ENCODE assay signal across 36 cellular contexts in genomic region chr13:99412856-99413255, GRCh38.
A peak's percentile ranks its signal among the peaks of the same experiment; 100 is the strongest.
DNase-seq lines count a peak whose midpoint lies in the region; ATAC-seq, FAIRE-seq and TF ChIP-seq lines count a peak whose summit lies in the region.
"Had no signal": no experiment of that assay in that cellular context is flagged by ENCODE, and none has a peak within 500 bp of the region (broad histone marks: within the 10 kb centered on the region; RNA-seq: fewer than 3 reads in every experiment).

No MANE protein-coding gene starts in this region.

- no peak overlapping the region for H3K4me3 Mint-ChIP-seq in CD8-positive, alpha-beta T cell
- no peak overlapping the region for H3K4me3 Mint-ChIP-seq in naive thymus-derived CD4-positive, alpha-beta T cell
- H3K4me3 Mint-ChIP-seq in mesothelial cell of epicardium = no peak overlapping the region
- H3K4me3 Mint-ChIP-seq: B cell; CD14-positive monocyte; CD4-positive, alpha-beta memory T cell; CD4-positive, alpha-beta T cell; CD4-positive, CD25-positive, alpha-beta regulatory T cell; CD8-positive, alpha-beta memory T cell had no signal

- peak overlapping the region; percentile 45 for H3K27ac ChIP-seq in CD8-positive, alpha-beta T cell (ENCODE audit: low read depth, low read length)
- H3K27ac ChIP-seq in HEK293 (ENCODE audit: extremely low read depth, low read depth, low read length) = no peak overlapping the region
- H3K27ac ChIP-seq in K562 (ENCODE audit: extremely low read depth, low read depth, low read length) = no peak overlapping the region
- H3K27ac ChIP-seq in naive thymus-derived CD4-positive, alpha-beta T cell (ENCODE audit: low read depth, low read length) = peak overlapping the region; percentile 91
- H3K27ac ChIP-seq: 22Rv1; A549; BLaER1; BLaER1 treated with 17β-estradiol and CSF1 and Interleukin-3, amounts not matched to agents 10 nM and 100 nM; C4-2B had no signal

- H3K9me1 ChIP-seq in K562 (ENCODE audit: control insufficient read depth, insufficient read depth, low read length) = no peaks in the 10 kb centered on the region

- no peaks in the 10 kb centered on the region for H3K79me2 ChIP-seq in K562 (ENCODE audit: control insufficient read depth, insufficient read depth, low read length)

- POLR2A ChIA-PET in CD8-positive, alpha-beta T cell (lab: Charles Lee) = interaction anchor here (1.1 to 1.7 kb wide), 9 partner anchors 9 to 143 kb away, joined by 3 to 7 read pairs (median 4); no protein-coding TSS in a partner anchor
- POLR2A ChIA-PET in HEK293 (lab: Yijun Ruan, JAX) = no interaction called here
- POLR2A ChIA-PET in K562 (lab: Yijun Ruan, JAX) = no interaction called here
- POLR2A ChIA-PET in naive thymus-derived CD4-positive, alpha-beta T cell (lab: Charles Lee) = interaction anchor here (0.8 to 8.9 kb wide), 19 partner anchors 6 to 147 kb away, joined by 3 to 64 read pairs (median 5); no protein-coding TSS in a partner anchor

- H3K9me3 Mint-ChIP-seq in CD8-positive, alpha-beta T cell = peaks cover 3% of the 10 kb centered on the region
- peaks cover 0 to 7% (median 0%) of the 10 kb centered on the region in 11 donors for H3K9me3 Mint-ChIP-seq in naive thymus-derived CD4-positive, alpha-beta T cell
- H3K9me3 Mint-ChIP-seq in mesothelial cell of epicardium = peaks cover 8% of the 10 kb centered on the region
- H3K9me3 Mint-ChIP-seq: CD4-positive, alpha-beta T cell had no signal

- H3K9ac ChIP-seq in K562 (ENCODE audit: insufficient read depth in 1 of 2, low read depth in 2 of 2, low read length in 2 of 2) = no peak overlapping the region
- H3K9ac ChIP-seq: BLaER1; BLaER1 treated with 17β-estradiol and CSF1 and Interleukin-3, amounts not matched to agents 10 nM and 100 nM had no signal

- no peak for ATAC-seq in CD8-positive, alpha-beta T cell
- no peak for ATAC-seq in K562
- ATAC-seq in naive thymus-derived CD4-positive, alpha-beta T cell = no peak
- ATAC-seq in GM19467 (IDR thresholded peaks at IDR 0.05; ENCODE audit: unreplicated experiment) = no peak
- no peak for ATAC-seq in GM18858 (IDR thresholded peaks at IDR 0.05; ENCODE audit: unreplicated experiment)
- ATAC-seq: A549 had no signal

- CTCF ChIA-PET in CD8-positive, alpha-beta T cell (lab: Charles Lee) = interaction anchor here (0.9 to 4.8 kb wide), 10 partner anchors 11 to 236 kb away, joined by 3 to 25 read pairs (median 4); no protein-coding TSS in a partner anchor
- CTCF ChIA-PET in HEK293 (lab: Yijun Ruan, JAX) = interaction anchor here (2.2 kb wide), 1 partner anchor 24 kb away, joined by 10 read pairs; no protein-coding TSS in a partner anchor
- CTCF ChIA-PET in K562 (lab: Yijun Ruan, JAX; ENCODE audit: low intra/inter-chr PET ratio) = no interaction called here
- CTCF ChIA-PET in naive thymus-derived CD4-positive, alpha-beta T cell (lab: Charles Lee) = interaction anchor here (0.7 to 3.2 kb wide), 8 partner anchors 10 to 138 kb away, joined by 3 to 36 read pairs (median 5); no protein-coding TSS in a partner anchor

- H2AFZ ChIP-seq in K562 (ENCODE audit: low read depth, low read length) = no peak overlapping the region

- no peaks in the 10 kb centered on the region for H3K36me3 ChIP-seq in CD8-positive, alpha-beta T cell (ENCODE audit: insufficient read depth, low read length)
- no peaks in the 10 kb centered on the region for H3K36me3 ChIP-seq in HEK293 (ENCODE audit: control insufficient read depth in 2 of 2, insufficient read depth in 1 of 2, low read length in 2 of 2)
- no peaks in the 10 kb centered on the region for H3K36me3 ChIP-seq in K562 (ENCODE audit: control insufficient read depth, insufficient read depth, low read length)
- H3K36me3 ChIP-seq in naive thymus-derived CD4-positive, alpha-beta T cell (ENCODE audit: control insufficient read depth in 2 of 3, insufficient read depth in 3 of 3, low read length in 3 of 3) = peaks cover 0 to 17% (median 0%) of the 10 kb centered on the region in 3 experiments
- H3K36me3 ChIP-seq: BE2C; BLaER1; BLaER1 treated with 17β-estradiol and CSF1 and Interleukin-3, amounts not matched to agents 10 nM and 100 nM had no signal

- TF ChIP-seq POLR2A in K562 (conservative IDR thresholded peaks at IDR 0.05) = no peak

- H3K27me3 Mint-ChIP-seq in CD8-positive, alpha-beta T cell (ENCODE audit: low read depth) = no peaks in the 10 kb centered on the region
- H3K27me3 Mint-ChIP-seq in naive thymus-derived CD4-positive, alpha-beta T cell = peaks cover 0 to 2% (median 0%) of the 10 kb centered on the region in 5 donors
- H3K27me3 Mint-ChIP-seq in mesothelial cell of epicardium (ENCODE audit: low read depth) = peaks cover 2% of the 10 kb centered on the region
- H3K27me3 Mint-ChIP-seq: B cell; CD4-positive, alpha-beta memory T cell; CD4-positive, alpha-beta T cell; CD4-positive, CD25-positive, alpha-beta regulatory T cell; CD8-positive, alpha-beta memory T cell had no signal

- 0% methylated on average over 1 of the region's 1 CpG for WGBS in K562 (ENCODE audit: insufficient coverage, low coverage, missing lambda C conversion rate)

- H4K20me1 ChIP-seq in K562 (replicated peaks; ENCODE audit: control insufficient read depth, insufficient read depth, low read length) = no peaks in the 10 kb centered on the region
- H4K20me1 ChIP-seq: BLaER1; BLaER1 treated with 17β-estradiol and CSF1 and Interleukin-3, amounts not matched to agents 10 nM and 100 nM had no signal

- TF ChIP-seq RAD21 in K562 (CRISPR knock-in tag; conservative IDR thresholded peaks at IDR 0.05 in 1 of 2, IDR thresholded peaks at IDR 0.05 in 1 of 2) = no peak

- peak overlapping the region; percentile 57 for H3K4me3 ChIP-seq in CD8-positive, alpha-beta T cell (ENCODE audit: low read depth, low read length)
- no peak overlapping the region for H3K4me3 ChIP-seq in HEK293 (ENCODE audit: low read depth, low read length)
- no peak overlapping the region for H3K4me3 ChIP-seq in K562
- H3K4me3 ChIP-seq in naive thymus-derived CD4-positive, alpha-beta T cell (ENCODE audit: low read length) = peak overlapping the region; percentile 65
- H3K4me3 ChIP-seq: A549; BLaER1; BLaER1 treated with 17β-estradiol and CSF1 and Interleukin-3, amounts not matched to agents 10 nM and 100 nM had no signal

- no peaks in the 10 kb centered on the region for H3K27me3 ChIP-seq in CD8-positive, alpha-beta T cell (ENCODE audit: insufficient read depth, low read length)
- H3K27me3 ChIP-seq in K562 (ENCODE audit: control insufficient read depth in 2 of 2, insufficient read depth in 2 of 2, low read length in 2 of 2) = no peaks in the 10 kb centered on the region
- no peaks in the 10 kb centered on the region for H3K27me3 ChIP-seq in naive thymus-derived CD4-positive, alpha-beta T cell (ENCODE audit: control insufficient read depth in 2 of 2, insufficient read depth in 2 of 2, low read length in 2 of 2)
- H3K27me3 ChIP-seq: BE2C, BLaER1 had no signal

- no peaks in the 10 kb centered on the region for H3K9me3 ChIP-seq in CD8-positive, alpha-beta T cell (ENCODE audit: low read length)
- H3K9me3 ChIP-seq in HEK293 (ENCODE audit: control insufficient read depth, insufficient read depth, low read depth, low read length) (no peaks in the 10 kb centered on the region), K562 (replicated peaks; ENCODE audit: control insufficient read depth, insufficient read depth, low read depth, low read length) (no peaks in the 10 kb centered on the region)
- peaks cover 0 to 4% (median 0%) of the 10 kb centered on the region in 3 experiments for H3K9me3 ChIP-seq in naive thymus-derived CD4-positive, alpha-beta T cell (ENCODE audit: control insufficient read depth in 2 of 3, low read length in 3 of 3)
- H3K9me3 ChIP-seq: A549, BE2C, Caco-2 had no signal

- TF ChIP-seq CTCF in CD8-positive, alpha-beta T cell (IDR thresholded peaks at IDR 0.05) = no peak
- TF ChIP-seq CTCF in HEK293 (tag by site-specific recombination; IDR thresholded peaks at IDR 0.05) = no peak
- TF ChIP-seq CTCF in K562 (IDR thresholded peaks at IDR 0.05 in 2 of 3, conservative IDR thresholded peaks at IDR 0.05 in 1 of 3; ENCODE audit: insufficient read depth in 2 of 3, low read depth in 1 of 3, low read length in 3 of 3) = no peak
- no peak for TF ChIP-seq CTCF in mesothelial cell of epicardium (IDR thresholded peaks at IDR 0.05; ENCODE audit: unreplicated experiment)

- H3K4me1 Mint-ChIP-seq in CD8-positive, alpha-beta T cell (ENCODE audit: low read depth) = peaks cover 40% of the 10 kb centered on the region
- H3K4me1 Mint-ChIP-seq in naive thymus-derived CD4-positive, alpha-beta T cell = peaks cover 10 to 55% (median 17%) of the 10 kb centered on the region in 7 donors
- H3K4me1 Mint-ChIP-seq in mesothelial cell of epicardium = peaks cover 4% of the 10 kb centered on the region

- no peak overlapping the region for H3K27ac Mint-ChIP-seq in CD8-positive, alpha-beta T cell
- H3K27ac Mint-ChIP-seq in naive thymus-derived CD4-positive, alpha-beta T cell = no peak overlapping the region
- no peak overlapping the region for H3K27ac Mint-ChIP-seq in mesothelial cell of epicardium
- H3K27ac Mint-ChIP-seq: B cell; CD4-positive, alpha-beta memory T cell; CD4-positive, alpha-beta T cell; CD4-positive, CD25-positive, alpha-beta regulatory T cell; CD8-positive, alpha-beta memory T cell had no signal

- DNase-seq in CD8-positive, alpha-beta T cell = no peak
- no peak for DNase-seq in K562 (ENCODE audit: extremely low read depth in 1 of 4, low spot score in 3 of 4)
- DNase-seq in naive thymus-derived CD4-positive, alpha-beta T cell = no peak
- DNase-seq in stimulated activated CD4-positive, alpha-beta T cell treated with anti-CD3 and anti-CD28 coated beads, Interleukin-2, amount 100 ng/mL, for 24 hours = no peak
- DNase-seq in mesothelial cell of epicardium (ENCODE audit: low spot score in 2 of 2, unreplicated experiment in 2 of 2) = no peak
- DNase-seq: 8988T; ACHN; AML-193; BE2C; C1 segment of cervical spinal cord; Caco-2; Calu3; CD4-positive, alpha-beta memory T cell; CD4-positive, CD25-positive, alpha-beta regulatory T cell; COR-L47; DMS 273 treated with DMSO at 0.1 percent for 48 hours; DMS153; DMS53; DMS79; DMS79 treated with DMSO at 0.1 percent for 48 hours; DND-41; EL had no signal

- intact Hi-C loops in CD8-positive, alpha-beta T cell (cut with DNase I, micrococcal nuclease) = loop anchor here in 1 of 2 experiments (2.0 kb wide), 1 partner anchor 14 kb away; no protein-coding TSS in a partner anchor
- intact Hi-C loops in K562 (cut with micrococcal nuclease) = no loop called here
- intact Hi-C loops in naive thymus-derived CD4-positive, alpha-beta T cell (cut with micrococcal nuclease) = loop anchor here in 1 of 2 donors (2.0 kb wide), 1 partner anchor 14 kb away; no protein-coding TSS in a partner anchor

- no peak for FAIRE-seq in K562 (lab: Jason Lieb, UNC)
- FAIRE-seq: A204.1, A549, D721Med had no signal

- peaks cover 17% of the 10 kb centered on the region for H3K36me3 Mint-ChIP-seq in CD8-positive, alpha-beta T cell
- H3K36me3 Mint-ChIP-seq in naive thymus-derived CD4-positive, alpha-beta T cell = peaks cover 8 to 27% (median 11%) of the 10 kb centered on the region in 5 donors
- no peaks in the 10 kb centered on the region for H3K36me3 Mint-ChIP-seq in mesothelial cell of epicardium
- H3K36me3 Mint-ChIP-seq: CD14-positive monocyte; CD4-positive, alpha-beta memory T cell; CD4-positive, CD25-positive, alpha-beta regulatory T cell; CD8-positive, alpha-beta memory T cell had no signal

- no peak overlapping the region for H3K4me2 ChIP-seq in K562 (ENCODE audit: insufficient read depth, low read length)
- H3K4me2 ChIP-seq: A549; BLaER1; BLaER1 treated with 17β-estradiol and CSF1 and Interleukin-3, amounts not matched to agents 10 nM and 100 nM had no signal

- BruUV-seq in K562 (replicated peaks; lab: Mats Ljungman, UMichigan) = no TSS peak

- H3K4me1 ChIP-seq in CD8-positive, alpha-beta T cell (ENCODE audit: insufficient read depth, low read length) = peaks cover 61% of the 10 kb centered on the region
- H3K4me1 ChIP-seq in HEK293 (ENCODE audit: control insufficient read depth, insufficient read depth, low read length) (no peaks in the 10 kb centered on the region), K562 (replicated peaks in 1 of 2; ENCODE audit: control insufficient read depth in 2 of 2, insufficient read depth in 2 of 2, low read length in 2 of 2) (peaks cover 3 to 20% of the 10 kb centered on the region in 2 experiments; a peak in 3 of 5 replicates)
- peaks cover 0 to 40% of the 10 kb centered on the region in 2 donors for H3K4me1 ChIP-seq in naive thymus-derived CD4-positive, alpha-beta T cell (ENCODE audit: control insufficient read depth in 2 of 2, insufficient read depth in 2 of 2, low read length in 2 of 2)
- H3K4me1 ChIP-seq: A549, BE2C, Caco-2 had no signal

- in situ Hi-C loops in K562 (cut with MboI) = no loop called here

- TF ChIP-seq EP300 in K562 (IDR thresholded peaks at IDR 0.05; ENCODE audit: low read length) = no peak

Comparison
In these comparisons a context has a peak if more than half of its experiments do, and no peak if none do; other contexts are left out.
1. H3K27ac ChIP-seq: peak in CD8-positive, alpha-beta T cell (single experiment) and naive thymus-derived CD4-positive, alpha-beta T cell (single experiment); none in HEK293 (single experiment) and K562 (single experiment).
2. H3K4me3 ChIP-seq: peak in CD8-positive, alpha-beta T cell (single experiment) and naive thymus-derived CD4-positive, alpha-beta T cell (single experiment); none in HEK293 (single experiment) and K562 (single experiment).
3. POLR2A ChIA-PET loops: an anchor here in CD8-positive, alpha-beta T cell (1.1 to 1.7 kb wide) and naive thymus-derived CD4-positive, alpha-beta T cell (0.8 to 8.9 kb wide); none called in HEK293 and K562.